8 cellular contexts compared by ENCODE assay signal in genomic region chr6:24581084-24581669, GRCh38.
DNase-seq lines count a peak whose midpoint lies in the region; ATAC-seq and TF ChIP-seq lines count a peak whose summit lies in the region.

No MANE protein-coding gene starts in this region.

- no peak for TF ChIP-seq EP300 in gastroesophageal sphincter (IDR thresholded peaks at IDR 0.05)
- no peak for TF ChIP-seq EP300 in ovary (IDR thresholded peaks at IDR 0.05)

- intact Hi-C loops in activated T-helper 2 cell treated with anti-CD3 and anti-CD28 coated beads, Interferon-gamma antibody, Interleukin-2, Interleukin-4, amounts not matched to agents 10 μg/mL and 5 μg/mL and 100 μg/mL, durations not matched to agents 14 hours and 24 hours and 36 hours (cut with micrococcal nuclease), result loop anchor here (1.0 to 5.0 kb wide), 3 partner anchors 54 to 436 kb away; no protein-coding TSS in a partner anchor
- intact Hi-C loops in ovary (cut with DNase I) (loop anchor here (5.0 to 10.0 kb wide), 4 partner anchors 114 to 186 kb away; no protein-coding TSS in a partner anchor), tibial artery (cut with DNase I; ENCODE audit: low total_unique reads) (loop anchor here (10.0 kb wide), 2 partner anchors 184 to 484 kb away; no protein-coding TSS in a partner anchor)

- H3K4me3 ChIP-seq in gastroesophageal sphincter, result no peak overlapping the region
- no peak overlapping the region for H3K4me3 ChIP-seq in ovary
- no peak overlapping the region for H3K4me3 ChIP-seq in tibial artery

- no peaks in the 10 kb centered on the region for H3K36me3 Mint-ChIP-seq in activated T-helper 2 cell treated with anti-CD3 and anti-CD28 coated beads, Interferon-gamma antibody, Interleukin-2, Interleukin-4, amounts not matched to agents 10 μg/mL and 5 μg/mL and 100 μg/mL, durations not matched to agents 14 hours and 24 hours and 36 hours (ENCODE audit: low read depth)

- H3K9me3 ChIP-seq in gastroesophageal sphincter (no peaks in the 10 kb centered on the region), ovary (no peaks in the 10 kb centered on the region), tibial artery (no peaks in the 10 kb centered on the region)

- peak; percentile 72 for ATAC-seq in GM21423 (IDR thresholded peaks at IDR 0.05; ENCODE audit: unreplicated experiment)
- peak; percentile 83 for ATAC-seq in gastroesophageal sphincter

- DNase-seq in CMK (ENCODE audit: low read depth), result peak; percentile 25
- peak; percentile 46 for DNase-seq in LHCN-M2 (ENCODE audit: low read depth)
- peak; percentile 56 to 77 for DNase-seq in SHP77 (lab: John Stamatoyannopoulos, UW)
- peak; percentile 52 for DNase-seq in activated T-helper 2 cell treated with anti-CD3 and anti-CD28 coated beads, Interferon-gamma antibody, Interleukin-2, Interleukin-4, amounts not matched to agents 10 μg/mL and 5 μg/mL and 100 μg/mL, durations not matched to agents 14 hours and 24 hours and 36 hours (ENCODE audit: low spot score)
- peak; percentile 57 to 75 (median 73) for DNase-seq in ovary
- DNase-seq in tibial artery, result peak; percentile 69 to 77

- no peak overlapping the region for H3K4me3 Mint-ChIP-seq in activated T-helper 2 cell treated with anti-CD3 and anti-CD28 coated beads, Interferon-gamma antibody, Interleukin-2, Interleukin-4, amounts not matched to agents 10 μg/mL and 5 μg/mL and 100 μg/mL, durations not matched to agents 14 hours and 24 hours and 36 hours (ENCODE audit: low read depth)

- 30 to 56% methylated on average over 5 to 7 of the region's 7 CpGs for WGBS in gastroesophageal sphincter (ENCODE audit: low coverage in 1 of 2), 2 donors
- WGBS in ovary, 3 donors, result 48 to 63% (median 57%) methylated on average over 7 of the region's 7 CpGs

- H3K9me3 Mint-ChIP-seq in activated T-helper 2 cell treated with anti-CD3 and anti-CD28 coated beads, Interferon-gamma antibody, Interleukin-2, Interleukin-4, amounts not matched to agents 10 μg/mL and 5 μg/mL and 100 μg/mL, durations not matched to agents 14 hours and 24 hours and 36 hours, result no peaks in the 10 kb centered on the region

- TF ChIP-seq POLR2A in gastroesophageal sphincter (IDR thresholded peaks at IDR 0.05) (no peak), ovary (IDR thresholded peaks at IDR 0.05) (no peak)

- peaks cover 5% of the 10 kb centered on the region for H3K4me1 Mint-ChIP-seq in activated T-helper 2 cell treated with anti-CD3 and anti-CD28 coated beads, Interferon-gamma antibody, Interleukin-2, Interleukin-4, amounts not matched to agents 10 μg/mL and 5 μg/mL and 100 μg/mL, durations not matched to agents 14 hours and 24 hours and 36 hours (ENCODE audit: low read depth)

- peaks cover 8% of the 10 kb centered on the region for H3K27me3 Mint-ChIP-seq in activated T-helper 2 cell treated with anti-CD3 and anti-CD28 coated beads, Interferon-gamma antibody, Interleukin-2, Interleukin-4, amounts not matched to agents 10 μg/mL and 5 μg/mL and 100 μg/mL, durations not matched to agents 14 hours and 24 hours and 36 hours (ENCODE audit: low read depth)

- no peaks in the 10 kb centered on the region for H3K36me3 ChIP-seq in gastroesophageal sphincter
- no peaks in the 10 kb centered on the region for H3K36me3 ChIP-seq in ovary
- no peaks in the 10 kb centered on the region for H3K36me3 ChIP-seq in tibial artery

- H3K27ac Mint-ChIP-seq in activated T-helper 2 cell treated with anti-CD3 and anti-CD28 coated beads, Interferon-gamma antibody, Interleukin-2, Interleukin-4, amounts not matched to agents 10 μg/mL and 5 μg/mL and 100 μg/mL, durations not matched to agents 14 hours and 24 hours and 36 hours, result no peak overlapping the region

- H3K4me1 ChIP-seq in gastroesophageal sphincter (peaks cover 0 to 12% (median 9%) of the 10 kb centered on the region in 3 donors), ovary (ENCODE audit: insufficient read depth) (no peaks in the 10 kb centered on the region), tibial artery (peaks cover 0 to 8% (median 4%) of the 10 kb centered on the region in 4 donors)

- no peak overlapping the region for H3K27ac ChIP-seq in gastroesophageal sphincter
- H3K27ac ChIP-seq in ovary, result no peak overlapping the region
- no peak overlapping the region for H3K27ac ChIP-seq in tibial artery

- H3K27me3 ChIP-seq in gastroesophageal sphincter (no peaks in the 10 kb centered on the region), ovary (no peaks in the 10 kb centered on the region), tibial artery (no peaks in the 10 kb centered on the region)

- peak; percentile 59 to 86 (median 62) for TF ChIP-seq CTCF in gastroesophageal sphincter (IDR thresholded peaks at IDR 0.05)
- TF ChIP-seq CTCF in ovary (IDR thresholded peaks at IDR 0.05), result peak; percentile 27 to 45 (median 35)
- peak; percentile 57 to 67 for TF ChIP-seq CTCF in tibial artery (IDR thresholded peaks at IDR 0.05)
